27 cellular contexts compared by ENCODE assay signal in genomic region chr2:145688156-145688555, GRCh38.
DNase-seq lines count a peak whose midpoint lies in the region; ATAC-seq and TF ChIP-seq lines count a peak whose summit lies in the region.
"Had no signal": no experiment of that assay in that cellular context is flagged by ENCODE, and none has a peak within 500 bp of the region (broad histone marks: within the 10 kb centered on the region; RNA-seq: fewer than 3 reads in every experiment).

No MANE protein-coding gene starts in this region.

- ATAC-seq in HG03432 (IDR thresholded peaks at IDR 0.05; ENCODE audit: unreplicated experiment): peak; percentile 35
- ATAC-seq in stimulated activated memory B cell treated with anti-CD40 and anti-IgM and Interleukin-4, amounts not matched to agents 10 μg/mL and 1 μg/mL and 100 μg/mL, for 72 hours: no peak
- ATAC-seq: activated naive CD4-positive, alpha-beta T cell treated with anti-CD3 and anti-CD28 coated beads, Interleukin-2, amount 50 U/mL, for 72 hours; gastroesophageal sphincter; left cardiac atrium; mucosa of descending colon had no signal

- peaks cover 39% of the 10 kb centered on the region for H3K4me1 ChIP-seq in PC-9 (replicated peaks; ENCODE audit: insufficient read depth)
- peaks cover under 1% of the 10 kb centered on the region for H3K4me1 ChIP-seq in endodermal cell (ENCODE audit: control insufficient read depth, insufficient read depth, low read length)
- H3K4me1 ChIP-seq: Caco-2, gastroesophageal sphincter had no signal

- no peaks in the 10 kb centered on the region for H3K79me2 ChIP-seq in PC-9 (ENCODE audit: low read depth)
- H3K79me2 ChIP-seq: hepatocyte had no signal

- no peaks in the 10 kb centered on the region for H3K36me3 Mint-ChIP-seq in stimulated activated memory B cell treated with anti-CD40 and anti-IgM and Interleukin-4, amounts not matched to agents 10 μg/mL and 1 μg/mL and 100 μg/mL, for 72 hours
- no peaks in the 10 kb centered on the region for H3K36me3 Mint-ChIP-seq in endodermal cell (ENCODE audit: low read depth)
- H3K36me3 Mint-ChIP-seq: activated naive CD4-positive, alpha-beta T cell treated with anti-CD3 and anti-CD28 coated beads, Interleukin-2, amount 50 U/mL, for 72 hours had no signal

- no peak overlapping the region for H3K4me3 ChIP-seq in PC-9
- no peak overlapping the region for H3K4me3 ChIP-seq in endodermal cell (ENCODE audit: low read length)
- H3K4me3 ChIP-seq: gastroesophageal sphincter, hepatocyte, MG63, mucosa of descending colon had no signal

- intact Hi-C loops in PC-9 (cut with micrococcal nuclease; ENCODE audit: unreplicated experiment): loop anchor here (5.0 kb wide), 1 partner anchor 64 kb away; no protein-coding TSS in a partner anchor

- H3K27ac Mint-ChIP-seq in stimulated activated memory B cell treated with anti-CD40 and anti-IgM and Interleukin-4, amounts not matched to agents 10 μg/mL and 1 μg/mL and 100 μg/mL, for 72 hours: peak overlapping the region; percentile 73
- no peak overlapping the region for H3K27ac Mint-ChIP-seq in endodermal cell
- H3K27ac Mint-ChIP-seq: activated naive CD4-positive, alpha-beta T cell treated with anti-CD3 and anti-CD28 coated beads, Interleukin-2, amount 50 U/mL, for 72 hours; nephron had no signal

- TF ChIP-seq CTCF in PC-9 (conservative IDR thresholded peaks at IDR 0.05) (no peak), endodermal cell (conservative IDR thresholded peaks at IDR 0.05) (no peak)

- 90% methylated on average over 2 of the region's 3 CpGs; no CpG with 5 or more reads in 1 of the 2 experiments for WGBS in endodermal cell (ENCODE audit: insufficient coverage in 1 of 2, insufficient read length in 1 of 2), 2 experiments

- H3K27ac ChIP-seq in PC-9 (0 out of 2 replicates have a peak overlapping the region, but pooled peaks have one; percentile 6), endodermal cell (ENCODE audit: low read depth, low read length) (no peak overlapping the region)
- H3K27ac ChIP-seq: 22Rv1, brain microvascular endothelial cell, C4-2B, gastroesophageal sphincter, hepatocyte had no signal

- no TSS peak for BruUV-seq in PC-9 (replicated peaks; lab: Mats Ljungman, UMichigan)

- H3K36me3 ChIP-seq in PC-9 (ENCODE audit: low read depth): 0 out of 2 replicates have a peak, but pooled peaks cover 3% of the 10 kb centered on the region
- H3K36me3 ChIP-seq in endodermal cell (ENCODE audit: control insufficient read depth, insufficient read depth, low read length): no peaks in the 10 kb centered on the region
- H3K36me3 ChIP-seq: brain microvascular endothelial cell, gastroesophageal sphincter, MG63 had no signal

- no peaks in the 10 kb centered on the region for H3K9me2 ChIP-seq in PC-9 (ENCODE audit: insufficient read depth)

- peak overlapping the region; percentile 50 for H3K4me3 Mint-ChIP-seq in stimulated activated memory B cell treated with anti-CD40 and anti-IgM and Interleukin-4, amounts not matched to agents 10 μg/mL and 1 μg/mL and 100 μg/mL, for 72 hours
- H3K4me3 Mint-ChIP-seq in endodermal cell: no peak overlapping the region
- H3K4me3 Mint-ChIP-seq: nephron had no signal

- H3K27me3 ChIP-seq in PC-9 (ENCODE audit: insufficient read depth, low read depth) (no peaks in the 10 kb centered on the region), endodermal cell (ENCODE audit: control insufficient read depth, insufficient read depth, low read length, poor library complexity, severe bottlenecking) (no peaks in the 10 kb centered on the region)
- H3K27me3 ChIP-seq: brain microvascular endothelial cell, gastroesophageal sphincter, hepatocyte, MG63 had no signal

- H3K27me3 Mint-ChIP-seq in stimulated activated memory B cell treated with anti-CD40 and anti-IgM and Interleukin-4, amounts not matched to agents 10 μg/mL and 1 μg/mL and 100 μg/mL, for 72 hours: no peaks in the 10 kb centered on the region
- H3K27me3 Mint-ChIP-seq in endodermal cell (ENCODE audit: insufficient read depth): no peaks in the 10 kb centered on the region

- no peak overlapping the region for H3K4me2 ChIP-seq in PC-9
- H3K4me2 ChIP-seq: hepatocyte had no signal

- POLR2A ChIA-PET in PC-9 (lab: Charles Lee; ENCODE audit: unreplicated experiment): no interaction called here

- CTCF ChIA-PET in PC-9 (lab: Charles Lee): no interaction called here

- H3F3A ChIP-seq in PC-9 (ENCODE audit: insufficient read depth, low read depth): peaks cover 18% of the 10 kb centered on the region; the same call in 1 of the 2 replicates

- peaks cover 11% of the 10 kb centered on the region; the same call in 1 of the 2 replicates for H3K9me3 ChIP-seq in PC-9 (ENCODE audit: insufficient read depth, low read depth)
- H3K9me3 ChIP-seq in endodermal cell (ENCODE audit: control insufficient read depth, low read length): no peaks in the 10 kb centered on the region
- H3K9me3 ChIP-seq: Caco-2, gastroesophageal sphincter, MG63, mucosa of descending colon had no signal

- H3K4me1 Mint-ChIP-seq in stimulated activated memory B cell treated with anti-CD40 and anti-IgM and Interleukin-4, amounts not matched to agents 10 μg/mL and 1 μg/mL and 100 μg/mL, for 72 hours: peaks cover 21% of the 10 kb centered on the region
- H3K4me1 Mint-ChIP-seq in endodermal cell: peaks cover 18% of the 10 kb centered on the region
- H3K4me1 Mint-ChIP-seq: nephron had no signal

- no peaks in the 10 kb centered on the region for H3K9me3 Mint-ChIP-seq in stimulated activated memory B cell treated with anti-CD40 and anti-IgM and Interleukin-4, amounts not matched to agents 10 μg/mL and 1 μg/mL and 100 μg/mL, for 72 hours
- no peaks in the 10 kb centered on the region for H3K9me3 Mint-ChIP-seq in endodermal cell
- H3K9me3 Mint-ChIP-seq: activated naive CD4-positive, alpha-beta T cell treated with anti-CD3 and anti-CD28 coated beads, Interleukin-2, amount 50 U/mL, for 72 hours; nephron had no signal

- no peaks in the 10 kb centered on the region for H4K20me1 ChIP-seq in PC-9 (ENCODE audit: insufficient read depth)

- no peak overlapping the region for H3K9ac ChIP-seq in endodermal cell (ENCODE audit: extremely low read depth, low read length, poor library complexity, severe bottlenecking)

- DNase-seq in DMS 273 treated with DMSO at 0.1 percent for 48 hours (lab: John Stamatoyannopoulos, UW) (peak; percentile 18), DMS 273 (lab: John Stamatoyannopoulos, UW; ENCODE audit: unreplicated experiment) (no peak), PC-9 (no peak), endodermal cell (no peak), retina (no peak)
- no peak for DNase-seq in stimulated activated CD4-positive, alpha-beta T cell treated with anti-CD3 and anti-CD28 coated beads, Interleukin-2, amount 100 ng/mL, for 24 hours
- DNase-seq: activated CD4-positive, alpha-beta T cell treated with anti-CD3 and anti-CD28 coated beads for 4 hours; activated T-cell treated with anti-CD3 and anti-CD28 coated beads for 4 hours; amygdala; brain microvascular endothelial cell; Caco-2; DND-41; HCEC 1CT; left cardiac atrium; MG63; mucosa of descending colon; NCI-H1105 treated with DMSO at 0.1 percent for 48 hours; NCI-H187 treated with DMSO at 0.1 percent for 48 hours; stimulated activated naive CD4-positive, alpha-beta T cell treated with Interleukin-2 at 50 U/mL for 16 hours had no signal

- H2AFZ ChIP-seq in PC-9: no peak overlapping the region
